Comparison of ENCODE assay signal across 1 cellular context in the genomic region with DNA sequence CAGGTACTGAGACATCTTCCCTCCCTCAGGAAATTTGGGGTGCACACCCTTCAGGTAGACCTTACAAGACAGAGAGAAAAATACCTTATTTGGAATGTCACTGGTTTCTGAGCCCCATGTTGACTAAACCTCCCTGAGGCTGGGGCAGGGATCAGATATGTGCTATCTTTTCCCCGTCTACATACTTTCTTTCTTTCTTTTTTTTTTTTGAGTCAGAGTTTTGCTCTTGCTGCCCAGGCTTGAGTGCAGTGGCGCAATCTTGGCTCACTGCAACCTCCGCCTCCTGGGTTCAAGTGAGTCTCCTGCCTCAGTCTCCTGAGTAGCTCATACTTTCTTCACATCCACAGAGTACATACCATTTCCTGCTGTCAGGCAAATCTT.
TF ChIP-seq lines count a peak whose summit lies in the region.

No MANE protein-coding gene starts in this region.

TF ChIP-seq in IMR-90, 13 proteins besides CTCF, POLR2A, EP300 and RAD21:
- TF ChIP-seq RCOR1 (IDR thresholded peaks at IDR 0.05; ENCODE audit: insufficient replicate concordance, low read length) (no peak), CEBPB (IDR thresholded peaks at IDR 0.05; ENCODE audit: low read depth, low read length) (peak; percentile 55)
